Comparison of ENCODE assay signal across 21 cellular contexts in the genomic region with DNA sequence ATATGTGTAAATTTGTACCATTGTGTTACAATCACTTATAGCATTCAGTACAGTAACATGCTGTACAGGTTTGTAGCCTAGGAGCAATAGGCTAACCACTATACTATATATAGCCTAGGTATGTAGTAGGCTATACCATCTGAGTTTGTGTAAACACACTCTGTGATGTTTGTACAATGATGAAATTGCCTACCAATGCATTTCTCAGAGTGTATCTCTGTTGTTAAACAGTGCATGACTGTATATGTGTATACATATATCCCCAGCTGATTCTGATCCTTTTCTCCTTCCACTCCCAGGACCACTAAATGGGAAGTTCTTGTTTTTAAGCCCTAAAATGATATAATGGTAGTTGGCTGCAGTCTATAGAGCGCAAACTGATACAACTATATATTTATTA.
"Had no signal": no experiment of that assay in that cellular context is flagged by ENCODE, and none has a peak within 500 bp of the region (broad histone marks: within the 10 kb centered on the region; RNA-seq: fewer than 3 reads in every experiment).

No MANE protein-coding gene starts in this region.

- ATAC-seq: activated CD4-positive, alpha-beta T cell treated with anti-CD3 and anti-CD28 coated beads for 36 hours; activated CD8-positive, alpha-beta memory T cell treated with anti-CD3 and anti-CD28 coated beads, Interleukin-2, amount 10 ng/mL, durations not matched to agents 7 days and 5 days; activated CD8-positive, alpha-beta T cell treated with anti-CD3 and anti-CD28 coated beads, Interleukin-2, amount 10 ng/mL, durations not matched to agents 7 days and 5 days; activated naive CD8-positive, alpha-beta T cell treated with anti-CD3 and anti-CD28 coated beads, Interleukin-2, amount 50 U/mL, for 24 hours; left lung; lower lobe of right lung; natural killer cell treated with Interleukin-12 subunit alpha and Interleukin-12 subunit beta and Interleukin-15 and Interleukin-18, amount 100 ng/mL, for 72 hours; right cardiac atrium; stimulated activated naive CD8-positive, alpha-beta T cell treated with anti-CD3 and anti-CD28 coated beads, Interleukin-15, Interleukin-2, amounts not matched to agents 100 U/mL and 50 U/mL, for 24 hours had no signal

- H3K4me3 ChIP-seq: esophagus muscularis mucosa, left lung, lower lobe of right lung, spleen, testis, transverse colon, vagina had no signal

- H3K27ac ChIP-seq: esophagus muscularis mucosa, left lung, lower lobe of right lung, spleen, testis, transverse colon, vagina had no signal

- H3K27me3 ChIP-seq: esophagus muscularis mucosa, left lung, spleen, testis, transverse colon, vagina had no signal

- DNase-seq: activated CD4-positive, alpha-beta T cell treated with anti-CD3 and anti-CD28 coated beads for 36 hours; activated CD4-positive, CD25-positive, alpha-beta regulatory T cell; activated CD8-positive, alpha-beta memory T cell treated with anti-CD3 and anti-CD28 coated beads, Interleukin-2, amount 10 ng/mL, durations not matched to agents 7 days and 5 days; activated CD8-positive, alpha-beta T cell treated with anti-CD3 and anti-CD28 coated beads, Interleukin-2, amount 10 ng/mL, durations not matched to agents 7 days and 5 days; activated naive CD8-positive, alpha-beta T cell treated with anti-CD3 and anti-CD28 coated beads, Interleukin-2, amount 50 U/mL, for 24 hours; activated T-cell treated with anti-CD3 and anti-CD28 coated beads, Interleukin-2, amount 50 U/mL, for 48 hours; amygdala; endodermal cell; foreskin melanocyte; kidney glomerular epithelial cell; left lung; lower lobe of right lung; mesendoderm; right cardiac atrium; spleen; stimulated activated naive CD8-positive, alpha-beta T cell treated with anti-CD3 and anti-CD28 coated beads, Interleukin-15, Interleukin-2, amounts not matched to agents 100 U/mL and 50 U/mL, for 24 hours; testis; transverse colon had no signal

- H3K9me3 ChIP-seq: esophagus muscularis mucosa, left lung, lower lobe of right lung, spleen, testis, transverse colon, vagina had no signal

- H3K4me1 ChIP-seq: testis, transverse colon had no signal
